Comparison of ENCODE assay signal across 8 cellular contexts in genomic region chr9:113221003-113221799, GRCh38. TPM values are rescaled to one million over a fixed set of nuclear protein-coding genes. Genes with fewer than 3 reads are reported as not detected.
DNase-seq lines count a peak whose midpoint lies in the region; ATAC-seq and TF ChIP-seq lines count a peak whose summit lies in the region.

FKBP15 (minus strand) TSS chr9:113221277; CDS start chr9:113221243, 34 bp downstream.
SLC31A1 (plus strand) TSS chr9:113221544; CDS start chr9:113256149, 34,605 bp downstream.

- H3K27ac ChIP-seq in adrenal gland: peak within 1 kb of the TSS; percentile 69 to 92 (median 86)
- peak within 1 kb of the TSS; percentile 68 to 92 (median 88) for H3K27ac ChIP-seq in heart left ventricle
- H3K27ac ChIP-seq in upper lobe of left lung: peak within 1 kb of the TSS; percentile 88 to 95 (median 91)

- H3K9me3 ChIP-seq in adrenal gland (replicated peaks in 1 of 3) (no peaks in the 10 kb centered on the region), heart left ventricle (no peaks in the 10 kb centered on the region), upper lobe of left lung (no peaks in the 10 kb centered on the region)

- H3K27me3 ChIP-seq in adrenal gland (no peaks in the 10 kb centered on the region), heart left ventricle (no peaks in the 10 kb centered on the region), upper lobe of left lung (no peaks in the 10 kb centered on the region)

- TF ChIP-seq EP300 in upper lobe of left lung (IDR thresholded peaks at IDR 0.05): peak in 1 of 4 donors; percentile 61

- H3K4me3 ChIP-seq in GM12875 (ENCODE audit: low read depth, low read length): peak within 1 kb of the TSS; percentile 91
- H3K4me3 ChIP-seq in adrenal gland: peak within 1 kb of the TSS; percentile 48 to 87 (median 72)
- peak within 1 kb of the TSS; percentile 66 to 95 (median 82) for H3K4me3 ChIP-seq in heart left ventricle
- H3K4me3 ChIP-seq in upper lobe of left lung: peak within 1 kb of the TSS; percentile 83 to 88 (median 84)

- TF ChIP-seq CTCF in GM12875 (IDR thresholded peaks at IDR 0.05; ENCODE audit: borderline replicate concordance, insufficient read depth, low read depth, low read length): no peak
- TF ChIP-seq CTCF in adrenal gland (IDR thresholded peaks at IDR 0.05): no peak
- peak in 1 of 12 donors; percentile 8 for TF ChIP-seq CTCF in heart left ventricle (IDR thresholded peaks at IDR 0.05)
- TF ChIP-seq CTCF in upper lobe of left lung (IDR thresholded peaks at IDR 0.05): peak in 2 of 6 experiments; percentile 14 to 24

- H3K4me1 ChIP-seq in adrenal gland (replicated peaks in 1 of 2) (peaks cover 14 to 44% of the 10 kb centered on the region in 2 donors), heart left ventricle (peaks cover 0 to 73% (median 41%) of the 10 kb centered on the region in 12 donors), upper lobe of left lung (peaks cover 29 to 53% (median 42%) of the 10 kb centered on the region in 4 donors)

- intact Hi-C loops in adrenal gland (cut with DNase I): no loop called here
- intact Hi-C loops in heart left ventricle (cut with DNase I): loop anchor here in 6 of 10 donors (1.0 to 10.0 kb wide), 4 partner anchors 51 to 70 kb away; partner anchors contain the start of genes CDC26 (in 4 of the 6), PRPF4 (in 4 of the 6) and SLC31A2 (in 1 of the 6)
- intact Hi-C loops in posterior cingulate gyrus (cut with DNase I): loop anchor here (1.0 to 5.0 kb wide), 3 partner anchors 54 to 109 kb away; partner anchors contain the start of genes CDC26 and PRPF4

- 0 to 1% (median 0%) methylated on average over 17 to 65 of the region's 65 CpGs for WGBS in adrenal gland, 4 donors
- 0 to 1% (median 1%) methylated on average over 48 to 65 of the region's 65 CpGs for WGBS in heart left ventricle, 4 donors
- WGBS in upper lobe of left lung, 2 donors: 0 to 2% methylated on average over 26 to 45 of the region's 65 CpGs

- peak; percentile 94 for ATAC-seq in HG02798 (IDR thresholded peaks at IDR 0.05; ENCODE audit: poor library complexity, unreplicated experiment)
- peak; percentile 99 to 100 (median 99) for ATAC-seq in heart left ventricle
- peak; percentile 99 to 100 for ATAC-seq in upper lobe of left lung (ENCODE audit: low FRiP score in 2 of 2)

- TF ChIP-seq POLR2A in adrenal gland (IDR thresholded peaks at IDR 0.05): peak; percentile 52 to 87
- peak in 1 of 2 donors; percentile 77 for TF ChIP-seq POLR2A in heart left ventricle (IDR thresholded peaks at IDR 0.05)
- peak in 3 of 4 donors; percentile 65 to 95 (median 83) for TF ChIP-seq POLR2A in upper lobe of left lung (IDR thresholded peaks at IDR 0.05)

- H3K36me3 ChIP-seq in adrenal gland (replicated peaks in 1 of 2): no peaks in the 10 kb centered on the region
- peaks cover 0 to 8% (median 0%) of the 10 kb centered on the region in 9 donors for H3K36me3 ChIP-seq in heart left ventricle
- H3K36me3 ChIP-seq in upper lobe of left lung: peaks cover 0 to 7% (median 0%) of the 10 kb centered on the region in 4 donors

- peak; percentile 95 for DNase-seq in NCI-H1436 (lab: John Stamatoyannopoulos, UW)
- DNase-seq in T follicular helper cell (ENCODE audit: low read depth): peak; percentile 96
- peak; percentile 98 to 99 (median 99) for DNase-seq in adrenal gland
- peak; percentile 98 to 99 (median 98) for DNase-seq in heart left ventricle
- DNase-seq in posterior cingulate gyrus: peak; percentile 98 to 100 (median 99)
- peak; percentile 99 for DNase-seq in upper lobe of left lung

RNA-seq across cellular contexts. Expression of gene FKBP15, which starts in this region (rescaled TPM):
- total RNA-seq in adrenal gland: 10 to 100 TPM; 22.2 to 38.1 (median 31.9) TPM
- 10 to 100 TPM; 14.1 to 30.2 (median 16.0) TPM for polyA plus RNA-seq in adrenal gland
- 10 to 100 TPM; 15.8 to 45.5 (median 18.7) TPM for total RNA-seq in heart left ventricle
- polyA plus RNA-seq in heart left ventricle: 10 to 100 TPM in 1 of 2 donors, 1 to 10 TPM in 1; 9.9 to 16.1 TPM
- total RNA-seq in upper lobe of left lung: 10 to 100 TPM; 36.5 to 72.3 (median 50.0) TPM

RNA-seq across cellular contexts. Expression of gene SLC31A1, which starts in this region (rescaled TPM):
- 10 to 100 TPM; 19.8 to 99.5 (median 28.4) TPM for total RNA-seq in adrenal gland
- polyA plus RNA-seq in adrenal gland: 100 to 1,000 TPM in 1 of 3 donors, 10 to 100 TPM in 2; 10.2 to 105 (median 16.3) TPM
- total RNA-seq in heart left ventricle: 10 to 100 TPM in 6 of 9 donors, 1 to 10 TPM in 3; 7.9 to 18.2 (median 10.7) TPM
- polyA plus RNA-seq in heart left ventricle: 10 to 100 TPM in 1 of 2 donors, 1 to 10 TPM in 1; 4.2 to 22.3 TPM
- 10 to 100 TPM; 10.5 to 44.7 (median 28.5) TPM for total RNA-seq in upper lobe of left lung

Comparison
In these comparisons a context has a peak if more than half of its experiments do, and no peak if none do; other contexts are left out.
1. Peak in every context shown above with its lines: DNase-seq, ATAC-seq, H3K4me3 ChIP-seq and H3K27ac ChIP-seq.
2. intact Hi-C loops: an anchor here in heart left ventricle (1.0 to 10.0 kb wide) and posterior cingulate gyrus (1.0 to 5.0 kb wide); none called in adrenal gland.